1 cellular context compared by ENCODE assay signal in the genomic region with DNA sequence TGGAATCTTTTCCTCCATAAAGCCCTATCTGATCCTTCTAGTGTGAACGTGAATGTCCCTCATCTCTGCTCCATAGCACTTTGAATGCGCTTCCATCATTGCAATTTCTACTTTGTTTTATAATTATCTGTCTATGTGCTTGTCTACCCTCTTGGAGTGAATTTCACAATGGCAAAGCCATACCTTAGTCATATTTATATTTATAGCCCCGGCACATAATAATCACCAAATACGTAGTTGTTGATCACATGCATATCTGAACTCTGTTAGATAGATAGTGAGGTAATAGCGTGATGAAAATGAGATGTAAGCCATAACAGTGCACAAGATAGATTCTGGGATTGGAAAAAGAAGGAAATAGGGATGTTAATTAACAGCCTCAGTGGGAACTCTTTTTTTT.
TF ChIP-seq lines count a peak whose summit lies in the region.

No MANE protein-coding gene starts in this region.

TF ChIP-seq in IMR-90, 13 proteins besides CTCF, POLR2A, EP300 and RAD21 (continued from another document):
- no peak for TF ChIP-seq FOS (IDR thresholded peaks at IDR 0.05; ENCODE audit: low read depth, low read length)
- TF ChIP-seq MAFK (IDR thresholded peaks at IDR 0.05; ENCODE audit: low read depth, low read length) = no peak
- no peak for TF ChIP-seq RCOR1 (IDR thresholded peaks at IDR 0.05; ENCODE audit: insufficient replicate concordance, low read length)
- TF ChIP-seq CHD1 (IDR thresholded peaks at IDR 0.05; ENCODE audit: low read depth, low read length) = no peak
- TF ChIP-seq BHLHE40 (IDR thresholded peaks at IDR 0.05; ENCODE audit: low read depth, low read length) = no peak
- no peak for TF ChIP-seq USF2 (IDR thresholded peaks at IDR 0.05; ENCODE audit: low read depth, low read length)
- no peak for TF ChIP-seq ELK1 (IDR thresholded peaks at IDR 0.05; ENCODE audit: borderline replicate concordance, low read depth, low read length)
